In genomic region chr2:240481720-240482119, GRCh38 we compare ENCODE assay signal across 19 cellular contexts. TPM values are rescaled to one million over a fixed set of nuclear protein-coding genes. Genes with fewer than 3 reads are reported as not detected.
DNase-seq lines count a peak whose midpoint lies in the region; ATAC-seq and TF ChIP-seq lines count a peak whose summit lies in the region.
"Had no signal": no experiment of that assay in that cellular context is flagged by ENCODE, and none has a peak within 500 bp of the region (broad histone marks: within the 10 kb centered on the region; RNA-seq: fewer than 3 reads in every experiment).

No MANE protein-coding gene starts in this region.

- TF ChIP-seq CTCF in DND-41 (IDR thresholded peaks at IDR 0.05; ENCODE audit: borderline replicate concordance, extremely low read depth, low read length, poor library complexity, severe bottlenecking) = no peak
- TF ChIP-seq CTCF in HEK293 (tag by site-specific recombination; IDR thresholded peaks at IDR 0.05) = no peak
- no peak for TF ChIP-seq CTCF in coronary artery (IDR thresholded peaks at IDR 0.05)
- TF ChIP-seq CTCF in omental fat pad (IDR thresholded peaks at IDR 0.05) = no peak

- no peak overlapping the region for H3K4me2 ChIP-seq in DND-41 (ENCODE audit: insufficient read depth, low read length)

- no peak overlapping the region for H3K9ac ChIP-seq in DND-41 (ENCODE audit: low read depth, low read length)

- CTCF ChIA-PET in HEK293 (lab: Yijun Ruan, JAX) = no interaction called here

- peak; percentile 1 for DNase-seq in DND-41
- DNase-seq in coronary artery (ENCODE audit: low spot score) = peak; percentile 49
- DNase-seq in omental fat pad (ENCODE audit: low spot score) = no peak
- DNase-seq in NCI-H774 (lab: John Stamatoyannopoulos, UW) = no peak
- DNase-seq in SHP77 treated with DMSO at 0.1 percent for 48 hours (lab: John Stamatoyannopoulos, UW) = no peak
- DNase-seq in RKO (ENCODE audit: low spot score) = no peak
- DNase-seq: activated CD8-positive, alpha-beta T cell treated with anti-CD3 and anti-CD28 coated beads for 36 hours; NCI-H1105; NCI-H2029; NCI-H2227 treated with DMSO at 0.1 percent for 48 hours; NCI-H69; RPMI8226; stimulated activated CD4-positive, alpha-beta T cell treated with anti-CD3 and anti-CD28 coated beads, Interleukin-1b, Interleukin-23, amount 100 ng/mL, for 48 hours; testis; WERI-Rb-1 had no signal

- H3K9me3 ChIP-seq in DND-41 (ENCODE audit: insufficient read depth, low read length, severe bottlenecking) (no peaks in the 10 kb centered on the region), HEK293 (ENCODE audit: control insufficient read depth, insufficient read depth, low read depth, low read length) (no peaks in the 10 kb centered on the region)
- H3K9me3 ChIP-seq: testis had no signal

- H3K79me2 ChIP-seq in DND-41 (ENCODE audit: insufficient read depth, low read length) = no peaks in the 10 kb centered on the region

- H3K27ac ChIP-seq in DND-41 (ENCODE audit: low read length) (no peak overlapping the region), HEK293 (ENCODE audit: extremely low read depth, low read depth, low read length) (no peak overlapping the region), coronary artery (no peak overlapping the region)
- H3K27ac ChIP-seq: adrenal gland, skin epidermis, testis, WERI-Rb-1 had no signal

- H3K4me1 ChIP-seq in DND-41 (ENCODE audit: insufficient read depth, low read length) = no peaks in the 10 kb centered on the region
- H3K4me1 ChIP-seq in HEK293 (ENCODE audit: control insufficient read depth, insufficient read depth, low read length) = no peaks in the 10 kb centered on the region
- H3K4me1 ChIP-seq: adrenal gland, testis had no signal

- H4K20me1 ChIP-seq in DND-41 (ENCODE audit: insufficient read depth, low read length) = no peaks in the 10 kb centered on the region

- no peak; the same call in 2 of the 3 replicates for ATAC-seq in DND-41 (ENCODE audit: insufficient read depth, low read depth)
- peak; percentile 32 for ATAC-seq in omental fat pad (ENCODE audit: low FRiP score)
- ATAC-seq: activated CD8-positive, alpha-beta T cell treated with anti-CD3 and anti-CD28 coated beads for 36 hours; stimulated activated effector memory CD8-positive, alpha-beta T cell treated with anti-CD3 and anti-CD28 coated beads, Interleukin-12 subunit alpha, Interleukin-12 subunit beta, amount 100 ng/mL, for 72 hours had no signal

- POLR2A ChIA-PET in HEK293 (lab: Yijun Ruan, JAX) = no interaction called here

- no peak overlapping the region for H3K4me3 ChIP-seq in DND-41 (ENCODE audit: low read depth in 1 of 2, low read length in 2 of 2)
- no peak overlapping the region for H3K4me3 ChIP-seq in HEK293 (ENCODE audit: low read depth, low read length)
- H3K4me3 ChIP-seq in coronary artery = no peak overlapping the region
- H3K4me3 ChIP-seq: adrenal gland, skin epidermis, testis had no signal

- no peaks in the 10 kb centered on the region for H3K27me3 ChIP-seq in DND-41 (ENCODE audit: insufficient read depth, low read length, poor library complexity)
- H3K27me3 ChIP-seq: adrenal gland, testis had no signal

- H2AFZ ChIP-seq in DND-41 (ENCODE audit: low read depth, low read length) = no peak overlapping the region

- H3K36me3 ChIP-seq in DND-41 (ENCODE audit: insufficient read depth, low read length) (peaks cover 11% of the 10 kb centered on the region), HEK293 (ENCODE audit: control insufficient read depth in 2 of 2, insufficient read depth in 1 of 2, low read length in 2 of 2) (no peaks in the 10 kb centered on the region)
- H3K36me3 ChIP-seq: adrenal gland, WERI-Rb-1 had no signal

TF ChIP-seq in HEK293, 187 proteins besides CTCF, POLR2A, EP300 and RAD21:
- TF ChIP-seq ZNF324 (tag by site-specific recombination; IDR thresholded peaks at IDR 0.05) (no peak), ZNF600 (tag by site-specific recombination; IDR thresholded peaks at IDR 0.05) (0 out of 2 replicates have a peak, but pooled peaks have one; percentile 17)

RNA-seq across cellular contexts. Expression of gene GPC1, which starts 46.3 kb away (rescaled TPM):
- 10 to 100 TPM; 33.6 to 91.4 (median 39.5) TPM for total RNA-seq in omental fat pad

Comparison
In these comparisons a context has a peak if more than half of its experiments do, and no peak if none do; other contexts are left out.
1. DNase-seq: peak in DND-41 (single experiment) and coronary artery (single experiment); none in omental fat pad (single experiment), NCI-H774 (single experiment), SHP77 treated with DMSO at 0.1 percent for 48 hours (single experiment) and RKO (single experiment).